1 cellular context compared by ENCODE assay signal in genomic region chr20:33277471-33278441, GRCh38.
TF ChIP-seq lines count a peak whose summit lies in the region.

No MANE protein-coding gene starts in this region.

TF ChIP-seq in GM23338, 12 proteins besides CTCF, POLR2A, EP300 and RAD21 (continued from another document):
- no peak for TF ChIP-seq ZNF462 (CRISPR knock-in tag; IDR thresholded peaks at IDR 0.05)
- TF ChIP-seq, protein P1, sequence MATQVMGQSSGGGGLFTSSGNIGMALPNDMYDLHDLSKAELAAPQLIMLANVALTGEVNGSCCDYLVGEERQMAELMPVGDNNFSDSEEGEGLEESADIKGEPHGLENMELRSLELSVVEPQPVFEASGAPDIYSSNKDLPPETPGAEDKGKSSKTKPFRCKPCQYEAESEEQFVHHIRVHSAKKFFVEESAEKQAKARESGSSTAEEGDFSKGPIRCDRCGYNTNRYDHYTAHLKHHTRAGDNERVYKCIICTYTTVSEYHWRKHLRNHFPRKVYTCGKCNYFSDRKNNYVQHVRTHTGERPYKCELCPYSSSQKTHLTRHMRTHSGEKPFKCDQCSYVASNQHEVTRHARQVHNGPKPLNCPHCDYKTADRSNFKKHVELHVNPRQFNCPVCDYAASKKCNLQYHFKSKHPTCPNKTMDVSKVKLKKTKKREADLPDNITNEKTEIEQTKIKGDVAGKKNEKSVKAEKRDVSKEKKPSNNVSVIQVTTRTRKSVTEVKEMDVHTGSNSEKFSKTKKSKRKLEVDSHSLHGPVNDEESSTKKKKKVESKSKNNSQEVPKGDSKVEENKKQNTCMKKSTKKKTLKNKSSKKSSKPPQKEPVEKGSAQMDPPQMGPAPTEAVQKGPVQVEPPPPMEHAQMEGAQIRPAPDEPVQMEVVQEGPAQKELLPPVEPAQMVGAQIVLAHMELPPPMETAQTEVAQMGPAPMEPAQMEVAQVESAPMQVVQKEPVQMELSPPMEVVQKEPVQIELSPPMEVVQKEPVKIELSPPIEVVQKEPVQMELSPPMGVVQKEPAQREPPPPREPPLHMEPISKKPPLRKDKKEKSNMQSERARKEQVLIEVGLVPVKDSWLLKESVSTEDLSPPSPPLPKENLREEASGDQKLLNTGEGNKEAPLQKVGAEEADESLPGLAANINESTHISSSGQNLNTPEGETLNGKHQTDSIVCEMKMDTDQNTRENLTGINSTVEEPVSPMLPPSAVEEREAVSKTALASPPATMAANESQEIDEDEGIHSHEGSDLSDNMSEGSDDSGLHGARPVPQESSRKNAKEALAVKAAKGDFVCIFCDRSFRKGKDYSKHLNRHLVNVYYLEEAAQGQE (IDR thresholded peaks at IDR 0.05; ENCODE audit: unreplicated experiment), result no peak
TF ChIP-seq in GM23338: peak in this region for 0.
